Comparison of ENCODE assay signal across 8 cellular contexts in genomic region chr2:102103992-102104871, GRCh38. TPM values are rescaled to one million over a fixed set of nuclear protein-coding genes. Genes with fewer than 3 reads are reported as not detected.
DNase-seq lines count a peak whose midpoint lies in the region; ATAC-seq and TF ChIP-seq lines count a peak whose summit lies in the region.

No MANE protein-coding gene starts in this region.

- H3K27ac ChIP-seq in psoas muscle = peak overlapping the region; percentile 81

- no peaks in the 10 kb centered on the region for H3K27me3 ChIP-seq in psoas muscle (ENCODE audit: insufficient read depth in 3 of 3, low read length in 2 of 3)

- H3K36me3 Mint-ChIP-seq in activated CD8-positive, alpha-beta T cell treated with anti-CD3 and anti-CD28 coated beads, Interleukin-2, amount 10 ng/mL, durations not matched to agents 7 days and 5 days (ENCODE audit: low read depth) = peaks cover 2% of the 10 kb centered on the region

- peak; percentile 82 for DNase-seq in AG09309 (ENCODE audit: low read depth)
- peak; percentile 31 for DNase-seq in activated CD8-positive, alpha-beta T cell treated with anti-CD3 and anti-CD28 coated beads, Interleukin-2, amount 10 ng/mL, durations not matched to agents 7 days and 5 days
- peak; percentile 82 to 90 for DNase-seq in psoas muscle
- no peak for DNase-seq in NCI-H187 (lab: John Stamatoyannopoulos, UW)
- DNase-seq in occipital lobe (lab: John Stamatoyannopoulos, UW) = no peak

- H3K4me3 Mint-ChIP-seq in activated CD8-positive, alpha-beta T cell treated with anti-CD3 and anti-CD28 coated beads, Interleukin-2, amount 10 ng/mL, durations not matched to agents 7 days and 5 days = peak overlapping the region; percentile 47

- H3K36me3 ChIP-seq in psoas muscle (ENCODE audit: insufficient read depth in 1 of 2, low read depth in 1 of 2) = no peaks in the 10 kb centered on the region

- H3K9me3 ChIP-seq in psoas muscle = no peaks in the 10 kb centered on the region

- no peak overlapping the region for H3K27ac Mint-ChIP-seq in activated CD8-positive, alpha-beta T cell treated with anti-CD3 and anti-CD28 coated beads, Interleukin-2, amount 10 ng/mL, durations not matched to agents 7 days and 5 days

- CTCF ChIA-PET in activated CD8-positive, alpha-beta T cell treated with anti-CD3 and anti-CD28 coated beads, Interleukin-2, amount 10 ng/mL, durations not matched to agents 7 days and 5 days (lab: Charles Lee) = interaction anchor here (1.3 kb wide), 2 partner anchors 98 to 137 kb away, joined by 5 to 11 read pairs; no protein-coding TSS in a partner anchor

- ATAC-seq in GM19467 (IDR thresholded peaks at IDR 0.05; ENCODE audit: unreplicated experiment) (peak; percentile 80), HG03571 (IDR thresholded peaks at IDR 0.05; ENCODE audit: unreplicated experiment) (peak; percentile 83), esophagus mucosa (peak; percentile 71), psoas muscle (peak; percentile 79 to 93 (median 85))
- peak; percentile 27 for ATAC-seq in activated CD8-positive, alpha-beta T cell treated with anti-CD3 and anti-CD28 coated beads, Interleukin-2, amount 10 ng/mL, durations not matched to agents 7 days and 5 days

- H3K4me1 ChIP-seq in psoas muscle = peaks cover 41% of the 10 kb centered on the region

- H3K4me3 ChIP-seq in AG09309 (ENCODE audit: control insufficient read depth, low read depth, low read length) (peak overlapping the region; percentile 44), psoas muscle (peak overlapping the region; percentile 62)

- POLR2A ChIA-PET in activated CD8-positive, alpha-beta T cell treated with anti-CD3 and anti-CD28 coated beads, Interleukin-2, amount 10 ng/mL, durations not matched to agents 7 days and 5 days (lab: Charles Lee) = interaction anchor here (0.7 kb wide), 1 partner anchor 20 kb away, joined by 3 read pairs; no protein-coding TSS in a partner anchor

- WGBS in psoas muscle, 3 donors = 3 to 6% (median 5%) methylated on average over 15 of the region's 15 CpGs

- H3K4me1 Mint-ChIP-seq in activated CD8-positive, alpha-beta T cell treated with anti-CD3 and anti-CD28 coated beads, Interleukin-2, amount 10 ng/mL, durations not matched to agents 7 days and 5 days (ENCODE audit: low read depth) = peaks cover 16% of the 10 kb centered on the region

- H3K9me3 Mint-ChIP-seq in activated CD8-positive, alpha-beta T cell treated with anti-CD3 and anti-CD28 coated beads, Interleukin-2, amount 10 ng/mL, durations not matched to agents 7 days and 5 days (ENCODE audit: insufficient read depth) = no peaks in the 10 kb centered on the region

- TF ChIP-seq CTCF in AG09309 (IDR thresholded peaks at IDR 0.05; ENCODE audit: control insufficient read depth, insufficient read depth, low read depth, low read length, missing control alignments) (no peak), psoas muscle (IDR thresholded peaks at IDR 0.05) (no peak)

- intact Hi-C loops in psoas muscle (cut with DNase I) = loop anchor here (5.0 kb wide), 2 partner anchors 37 to 38 kb away; partner anchors contain the start of gene IL1R1 (in 1 of the 2)

- peaks cover 19% of the 10 kb centered on the region for H3K27me3 Mint-ChIP-seq in activated CD8-positive, alpha-beta T cell treated with anti-CD3 and anti-CD28 coated beads, Interleukin-2, amount 10 ng/mL, durations not matched to agents 7 days and 5 days (ENCODE audit: low read depth)

RNA-seq across cellular contexts. Expression of gene IL1R1, which starts 38.3 kb away (rescaled TPM):
- not detected for total RNA-seq in activated CD8-positive, alpha-beta T cell treated with anti-CD3 and anti-CD28 coated beads, Interleukin-2, amount 10 ng/mL, durations not matched to agents 7 days and 5 days
- total RNA-seq in esophagus mucosa (19.1 TPM), psoas muscle (10 to 100 TPM; 15.9 to 39.8 (median 26.8) TPM), occipital lobe (0.78 TPM)
- polyA plus RNA-seq in psoas muscle = 10 to 100 TPM; 10.4 to 14.3 (median 11.3) TPM

Comparison
In these comparisons a context has a peak if more than half of its experiments do, and no peak if none do; other contexts are left out.
1. DNase-seq: peak in AG09309 (single experiment), activated CD8-positive, alpha-beta T cell treated with anti-CD3 and anti-CD28 coated beads, Interleukin-2, amount 10 ng/mL, durations not matched to agents 7 days and 5 days (single experiment) and psoas muscle (2 of 2); none in NCI-H187 (0 of 2) and occipital lobe (single experiment).
2. ATAC-seq: peak in every context shown above with its lines; median percentile 85 in psoas muscle; 83 in HG03571; 80 in GM19467; 71 in esophagus mucosa; 27 in activated CD8-positive, alpha-beta T cell treated with anti-CD3 and anti-CD28 coated beads, Interleukin-2, amount 10 ng/mL, durations not matched to agents 7 days and 5 days.